In genomic region chr2:200430017-200430416, GRCh38 we compare ENCODE assay signal across 20 cellular contexts.
A peak's percentile ranks its signal among the peaks of the same experiment; 100 is the strongest.
DNase-seq lines count a peak whose midpoint lies in the region; ATAC-seq, FAIRE-seq and TF ChIP-seq lines count a peak whose summit lies in the region.
"Had no signal": no experiment of that assay in that cellular context is flagged by ENCODE, and none has a peak within 500 bp of the region (broad histone marks: within the 10 kb centered on the region; RNA-seq: fewer than 3 reads in every experiment).

No MANE protein-coding gene starts in this region.

- H4K20me1 ChIP-seq in SK-N-SH (ENCODE audit: insufficient read depth) (no peaks in the 10 kb centered on the region), smooth muscle cell (ENCODE audit: low read depth) (peaks cover 17% of the 10 kb centered on the region), PC-9 (ENCODE audit: insufficient read depth) (no peaks in the 10 kb centered on the region)

- peak in 1 of 2 experiments; percentile 94; a peak in 2 of 4 replicates for TF ChIP-seq EP300 in SK-N-SH (IDR thresholded peaks at IDR 0.05; ENCODE audit: borderline replicate concordance in 1 of 2, low read depth in 1 of 2, low read length in 1 of 2)

- no peak for ATAC-seq in left ventricle myocardium superior
- ATAC-seq: K562 had no signal

- H2AFZ ChIP-seq in SK-N-SH (ENCODE audit: low read depth) (no peak overlapping the region), smooth muscle cell (ENCODE audit: low read depth) (no peak overlapping the region), PC-9 (no peak overlapping the region)

- TF ChIP-seq RAD21 in SK-N-SH (IDR thresholded peaks at IDR 0.05; ENCODE audit: low read length): peak; percentile 1; the same call in 1 of the 2 replicates

- no peak overlapping the region for H3K9ac ChIP-seq in SK-N-SH
- H3K9ac ChIP-seq in smooth muscle cell (ENCODE audit: low read depth): no peak overlapping the region

- TF ChIP-seq CTCF in BE2C (IDR thresholded peaks at IDR 0.05; ENCODE audit: low read depth, low read length) (no peak), SK-N-SH (IDR thresholded peaks at IDR 0.05) (no peak), smooth muscle cell (IDR thresholded peaks at IDR 0.05; ENCODE audit: borderline replicate concordance, insufficient read depth, poor library complexity, severe bottlenecking) (no peak), D721Med (IDR thresholded peaks at IDR 0.05; ENCODE audit: insufficient read depth, missing control alignments) (no peak), PC-9 (conservative IDR thresholded peaks at IDR 0.05) (no peak)

- DNase-seq in BE2C (peak; percentile 54), SK-N-SH (peak; percentile 56), fibroblast of peridontal ligament (ENCODE audit: extremely low read depth) (peak; percentile 50), smooth muscle cell (lab: John Stamatoyannopoulos, UW; ENCODE audit: unreplicated experiment) (no peak), D721Med (ENCODE audit: insufficient read length, low spot score) (no peak), left ventricle myocardium superior (no peak), PC-9 (no peak)
- DNase-seq: ACHN; CD4-positive, CD25-positive, alpha-beta regulatory T cell; COR-L47; DMS53; NCI-H1092 treated with DMSO at 0.1 percent for 48 hours; NCI-H2081; NCI-H2171 treated with DMSO at 0.1 percent for 48 hours; NCI-H446; NCI-H526 treated with DMSO at 0.1 percent for 48 hours; SIG-M5 had no signal

- POLR2A ChIA-PET in SK-N-SH (lab: Yijun Ruan, JAX) (no interaction called here), PC-9 (lab: Charles Lee; ENCODE audit: unreplicated experiment) (no interaction called here)

- H3K4me3 ChIP-seq in BE2C (ENCODE audit: low read depth, low read length) (no peak overlapping the region), SK-N-SH (ENCODE audit: low read depth in 2 of 2, low read length in 1 of 2) (no peak overlapping the region), smooth muscle cell (no peak overlapping the region), PC-9 (no peak overlapping the region)
- H3K4me3 ChIP-seq: K562 had no signal

- FAIRE-seq in D721Med (lab: Jason Lieb, UNC): no peak
- FAIRE-seq: H1, K562 had no signal

- 41% methylated on average over 1 of the region's 1 CpG for WGBS in SK-N-SH (ENCODE audit: low lambda C conversion rate)
- 68% methylated on average over 1 of the region's 1 CpG for WGBS in smooth muscle cell (ENCODE audit: low lambda C conversion rate)

- H3K36me3 ChIP-seq in BE2C (peaks cover 11% of the 10 kb centered on the region), SK-N-SH (replicated peaks in 1 of 2; ENCODE audit: control insufficient read depth in 1 of 2, insufficient read depth in 2 of 2, low read length in 1 of 2) (peaks cover 8 to 57% of the 10 kb centered on the region in 2 experiments), smooth muscle cell (ENCODE audit: low read depth) (peaks cover 5% of the 10 kb centered on the region), PC-9 (ENCODE audit: low read depth) (peaks cover 15% of the 10 kb centered on the region)

- H3K27ac ChIP-seq in SK-N-SH (ENCODE audit: low read depth in 2 of 2, low read length in 1 of 2): peak overlapping the region; percentile 6 to 95; a peak in 3 of 4 replicates
- H3K27ac ChIP-seq in smooth muscle cell (ENCODE audit: low read depth): peak overlapping the region; percentile 20
- no peak overlapping the region for H3K27ac ChIP-seq in PC-9
- H3K27ac ChIP-seq: RWPE1 had no signal

- no peaks in the 10 kb centered on the region for H3K9me3 ChIP-seq in BE2C
- no peaks in the 10 kb centered on the region for H3K9me3 ChIP-seq in SK-N-SH
- no peaks in the 10 kb centered on the region for H3K9me3 ChIP-seq in smooth muscle cell (replicated peaks; ENCODE audit: low read depth)
- no peaks in the 10 kb centered on the region; the same call in 1 of the 2 replicates for H3K9me3 ChIP-seq in PC-9 (ENCODE audit: insufficient read depth, low read depth)

- H3K27me3 ChIP-seq in BE2C (no peaks in the 10 kb centered on the region), SK-N-SH (ENCODE audit: insufficient read depth) (no peaks in the 10 kb centered on the region), smooth muscle cell (ENCODE audit: low read depth) (no peaks in the 10 kb centered on the region), PC-9 (ENCODE audit: insufficient read depth, low read depth) (no peaks in the 10 kb centered on the region)

- H3K4me2 ChIP-seq in SK-N-SH (no peak overlapping the region), smooth muscle cell (no peak overlapping the region), PC-9 (no peak overlapping the region)

- H3K79me2 ChIP-seq in SK-N-SH (ENCODE audit: insufficient read depth) (no peaks in the 10 kb centered on the region), smooth muscle cell (ENCODE audit: low read depth) (peaks cover 11% of the 10 kb centered on the region), PC-9 (ENCODE audit: low read depth) (no peaks in the 10 kb centered on the region)

- no TSS peak for BruUV-seq in PC-9 (replicated peaks; lab: Mats Ljungman, UMichigan)

- intact Hi-C loops in left ventricle myocardium superior (cut with micrococcal nuclease): no loop called here
- intact Hi-C loops in PC-9 (cut with micrococcal nuclease; ENCODE audit: unreplicated experiment): no loop called here

- CTCF ChIA-PET in SK-N-SH (lab: Yijun Ruan, JAX): interaction anchor here (1.3 kb wide), 1 partner anchor 444 kb away, joined by 3 read pairs; no protein-coding TSS in a partner anchor
- CTCF ChIA-PET in PC-9 (lab: Charles Lee): no interaction called here

- peaks cover 43% of the 10 kb centered on the region for H3K4me1 ChIP-seq in BE2C
- H3K4me1 ChIP-seq in SK-N-SH (ENCODE audit: control insufficient read depth in 1 of 2, insufficient read depth in 2 of 2, low read depth in 1 of 2, low read length in 1 of 2): peaks cover 0 to 23% of the 10 kb centered on the region in 2 experiments; a peak in 2 of 4 replicates
- H3K4me1 ChIP-seq in smooth muscle cell (ENCODE audit: low read depth): peaks cover 2% of the 10 kb centered on the region
- H3K4me1 ChIP-seq in PC-9 (replicated peaks; ENCODE audit: insufficient read depth): no peaks in the 10 kb centered on the region

- no peaks in the 10 kb centered on the region for H3F3A ChIP-seq in SK-N-SH (replicated peaks; ENCODE audit: insufficient read depth)
- peaks cover 5% of the 10 kb centered on the region for H3F3A ChIP-seq in smooth muscle cell (ENCODE audit: low read depth)
- no peaks in the 10 kb centered on the region for H3F3A ChIP-seq in PC-9 (ENCODE audit: insufficient read depth, low read depth)

- H3K9me2 ChIP-seq in SK-N-SH: no peaks in the 10 kb centered on the region
- H3K9me2 ChIP-seq in PC-9 (ENCODE audit: insufficient read depth): no peaks in the 10 kb centered on the region

TF ChIP-seq in SK-N-SH, 30 proteins besides CTCF, POLR2A, EP300 and RAD21 (continues in another document):
- TF ChIP-seq, protein P1, sequence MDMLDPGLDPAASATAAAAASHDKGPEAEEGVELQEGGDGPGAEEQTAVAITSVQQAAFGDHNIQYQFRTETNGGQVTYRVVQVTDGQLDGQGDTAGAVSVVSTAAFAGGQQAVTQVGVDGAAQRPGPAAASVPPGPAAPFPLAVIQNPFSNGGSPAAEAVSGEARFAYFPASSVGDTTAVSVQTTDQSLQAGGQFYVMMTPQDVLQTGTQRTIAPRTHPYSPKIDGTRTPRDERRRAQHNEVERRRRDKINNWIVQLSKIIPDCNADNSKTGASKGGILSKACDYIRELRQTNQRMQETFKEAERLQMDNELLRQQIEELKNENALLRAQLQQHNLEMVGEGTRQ (IDR thresholded peaks at IDR 0.05; ENCODE audit: borderline replicate concordance, low read depth, low read length): no peak
- no peak for TF ChIP-seq FOSL2 (IDR thresholded peaks at IDR 0.05; ENCODE audit: borderline replicate concordance, low read depth)
- no peak for TF ChIP-seq REST (IDR thresholded peaks at IDR 0.05; ENCODE audit: low read depth, low read length)
- peak; percentile 47; the same call in 1 of the 2 replicates for TF ChIP-seq POLR2AphosphoS5 (IDR thresholded peaks at IDR 0.05; ENCODE audit: low read depth, low read length)
- TF ChIP-seq FOXJ3 (CRISPR knock-in tag; IDR thresholded peaks at IDR 0.05): peak; percentile 94
- no peak for TF ChIP-seq EZH2phosphoT487 (IDR thresholded peaks at IDR 0.05; ENCODE audit: borderline replicate concordance, low read depth)
- TF ChIP-seq MXI1 (IDR thresholded peaks at IDR 0.05; ENCODE audit: low read depth, low read length): no peak
- no peak for TF ChIP-seq JUND (IDR thresholded peaks at IDR 0.05)
- no peak for TF ChIP-seq PBX3 (IDR thresholded peaks at IDR 0.05)
- TF ChIP-seq NRF1 (IDR thresholded peaks at IDR 0.05; ENCODE audit: low read depth, low read length): no peak

Comparison
In these comparisons a context has a peak if more than half of its experiments do, and no peak if none do; other contexts are left out.
1. DNase-seq: peak in BE2C (single experiment), SK-N-SH (single experiment) and fibroblast of peridontal ligament (single experiment); none in smooth muscle cell (single experiment), D721Med (single experiment), left ventricle myocardium superior (single experiment) and PC-9 (0 of 2).